ENCODE assay signal across 1 cellular context in the genomic region with DNA sequence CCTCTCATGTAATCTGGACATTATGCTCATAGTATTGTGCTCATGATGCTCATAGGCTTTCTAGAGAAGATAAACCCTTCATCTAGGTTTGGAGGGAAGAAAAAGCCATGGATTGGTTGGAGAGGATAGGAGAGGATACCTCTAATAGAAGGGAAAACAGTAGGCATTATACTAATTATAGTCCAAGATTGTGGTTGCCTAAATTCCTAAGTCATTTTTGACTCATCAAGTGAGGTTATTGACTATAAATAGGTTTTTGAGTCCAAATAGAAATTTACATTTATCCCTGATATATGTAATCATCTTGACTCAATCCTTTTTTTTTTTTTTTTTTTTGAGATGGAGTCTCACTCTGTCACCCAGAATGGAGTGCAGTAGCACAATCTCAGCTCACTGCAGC.
TF ChIP-seq lines count a peak whose summit lies in the region.

No MANE protein-coding gene starts in this region.

TF ChIP-seq in SK-N-SH, 30 proteins besides CTCF, POLR2A, EP300 and RAD21 (continued from another document):
- TF ChIP-seq FOSL2 (IDR thresholded peaks at IDR 0.05; ENCODE audit: borderline replicate concordance, low read depth) = no peak
- no peak for TF ChIP-seq MAX (IDR thresholded peaks at IDR 0.05; ENCODE audit: low read depth)
- TF ChIP-seq USF2 (IDR thresholded peaks at IDR 0.05; ENCODE audit: borderline replicate concordance, low read depth, low read length) = no peak
- TF ChIP-seq RXRA (IDR thresholded peaks at IDR 0.05; ENCODE audit: borderline replicate concordance, low read depth) = no peak
- TF ChIP-seq MEF2A (IDR thresholded peaks at IDR 0.05; ENCODE audit: borderline replicate concordance, low read depth) = no peak
- no peak for TF ChIP-seq ELF1 (IDR thresholded peaks at IDR 0.05)
TF ChIP-seq in SK-N-SH: peak in this region for 0.
